Comparison of ENCODE assay signal across 26 cellular contexts in the genomic region with DNA sequence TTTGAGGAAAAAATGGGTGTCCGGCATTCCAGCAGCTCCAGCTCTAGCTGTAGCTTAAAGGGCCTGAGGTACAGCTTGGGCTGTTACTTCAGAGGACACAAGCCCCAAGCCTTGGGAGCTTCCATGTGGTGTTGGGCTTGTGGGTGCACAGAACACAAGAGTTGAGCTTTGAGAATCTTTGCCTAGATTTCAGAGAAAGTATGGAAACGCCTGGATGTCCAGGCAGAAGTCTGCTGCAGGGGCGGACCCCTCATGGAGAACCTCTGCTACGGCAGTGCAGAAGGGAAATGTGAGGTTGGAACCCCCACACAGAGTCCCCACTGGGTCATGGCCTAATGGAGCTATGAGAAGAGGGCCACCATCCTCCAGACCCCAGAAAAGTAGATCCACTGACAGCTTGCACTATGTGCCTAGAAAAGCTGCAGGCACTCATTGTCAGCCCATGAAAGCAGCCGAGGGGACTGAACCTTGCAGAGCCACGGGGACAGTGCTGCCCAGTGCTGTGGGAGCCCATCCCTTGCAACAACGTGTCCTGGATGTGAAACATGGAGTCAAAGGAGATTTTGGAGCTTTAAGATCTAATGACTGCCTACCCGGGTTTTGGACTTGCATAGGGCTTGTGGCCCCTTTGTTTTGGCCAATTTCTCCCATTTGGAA.
DNase-seq lines count a peak whose midpoint lies in the region; ATAC-seq, FAIRE-seq and TF ChIP-seq lines count a peak whose summit lies in the region.
"Had no signal": no experiment of that assay in that cellular context is flagged by ENCODE, and none has a peak within 500 bp of the region (broad histone marks: within the 10 kb centered on the region; RNA-seq: fewer than 3 reads in every experiment).

No MANE protein-coding gene starts in this region.

- CTCF ChIA-PET in K562 (lab: Yijun Ruan, JAX; ENCODE audit: low intra/inter-chr PET ratio), result no interaction called here

- DNase-seq in heart right ventricle (no peak), left ventricle myocardium inferior (no peak), K562 (ENCODE audit: extremely low read depth in 1 of 4, low spot score in 3 of 4) (no peak), trophoblast cell (no peak), NCI-H524 (lab: John Stamatoyannopoulos, UW) (no peak), esophagus muscularis mucosa (ENCODE audit: extremely low spot score) (no peak)
- DNase-seq in stimulated activated naive B cell treated with anti-CD40 and anti-IgM and Interleukin-4, amounts not matched to agents 10 μg/mL and 1 μg/mL and 100 μg/mL, for 72 hours, result no peak
- DNase-seq: 8988T; ACHN; AML-193; BE2C; CD4-positive, alpha-beta T cell; CD8-positive, alpha-beta memory T cell; DMS 273 treated with DMSO at 0.1 percent for 48 hours; DMS79; EL; GDM1; GM23248; H7; HCEC 1CT had no signal

- H2BK12ac ChIP-seq in trophoblast cell (ENCODE audit: low read length), result no peak overlapping the region

- no peak overlapping the region for H4K8ac ChIP-seq in trophoblast cell (ENCODE audit: low read depth, low read length)

- H3K27me3 ChIP-seq in heart right ventricle (no peaks in the 10 kb centered on the region), left ventricle myocardium inferior (ENCODE audit: low read depth) (no peaks in the 10 kb centered on the region), K562 (ENCODE audit: control insufficient read depth in 2 of 2, insufficient read depth in 2 of 2, low read length in 2 of 2) (no peaks in the 10 kb centered on the region), trophoblast cell (ENCODE audit: insufficient read depth, low read length) (no peaks in the 10 kb centered on the region), esophagus muscularis mucosa (no peaks in the 10 kb centered on the region)
- H3K27me3 ChIP-seq: BE2C; BLaER1 treated with 17β-estradiol and CSF1 and Interleukin-3, amounts not matched to agents 10 nM and 100 nM had no signal

- H2BK120ac ChIP-seq in trophoblast cell (ENCODE audit: insufficient read depth, low read length, poor library complexity), result no peak overlapping the region

- H3K9me1 ChIP-seq in K562 (ENCODE audit: control insufficient read depth, insufficient read depth, low read length), result no peaks in the 10 kb centered on the region

- in situ Hi-C loops in K562 (cut with MboI), result no loop called here

- no peak overlapping the region for H2AK5ac ChIP-seq in trophoblast cell (ENCODE audit: low read length)

- peaks cover 36 to 52% of the 10 kb centered on the region in 2 donors for H3K36me3 Mint-ChIP-seq in stimulated activated naive B cell treated with anti-CD40 and anti-IgM and Interleukin-4, amounts not matched to agents 10 μg/mL and 1 μg/mL and 100 μg/mL, for 72 hours

- H3K4me1 Mint-ChIP-seq in stimulated activated naive B cell treated with anti-CD40 and anti-IgM and Interleukin-4, amounts not matched to agents 10 μg/mL and 1 μg/mL and 100 μg/mL, for 72 hours, result peaks cover 4 to 6% of the 10 kb centered on the region in 2 donors

- no peak overlapping the region for H2AFZ ChIP-seq in K562 (ENCODE audit: low read depth, low read length)
- no peak overlapping the region for H2AFZ ChIP-seq in trophoblast cell (ENCODE audit: insufficient read depth, low read length, poor library complexity)
- H2AFZ ChIP-seq: GM23248 had no signal

- no peak overlapping the region for H4K12ac ChIP-seq in trophoblast cell (ENCODE audit: low read depth, low read length)

- H3K27ac ChIP-seq in heart right ventricle (no peak overlapping the region), left ventricle myocardium inferior (replicated peaks) (no peak overlapping the region), K562 (ENCODE audit: extremely low read depth, low read depth, low read length) (no peak overlapping the region), trophoblast cell (ENCODE audit: low read depth, low read length) (no peak overlapping the region), esophagus muscularis mucosa (replicated peaks in 1 of 4) (no peak overlapping the region)
- H3K27ac ChIP-seq: A549; BLaER1 treated with 17β-estradiol and CSF1 and Interleukin-3, amounts not matched to agents 10 nM and 100 nM; GM23248 had no signal

- H3K23ac ChIP-seq in trophoblast cell (ENCODE audit: low read length), result no peak overlapping the region

- TF ChIP-seq RAD21 in K562 (CRISPR knock-in tag; conservative IDR thresholded peaks at IDR 0.05 in 1 of 2, IDR thresholded peaks at IDR 0.05 in 1 of 2), result no peak

- H3K4me3 ChIP-seq in heart right ventricle, result no peak overlapping the region
- H3K4me3 ChIP-seq in left ventricle myocardium inferior, result no peak overlapping the region
- H3K4me3 ChIP-seq in K562, result no peak overlapping the region
- no peak overlapping the region for H3K4me3 ChIP-seq in trophoblast cell (ENCODE audit: low read depth, low read length)
- no peak overlapping the region for H3K4me3 ChIP-seq in esophagus muscularis mucosa
- H3K4me3 ChIP-seq: A549, GM12878, GM23248 had no signal

- intact Hi-C loops in heart right ventricle (cut with DNase I) (loop anchor here in 1 of 10 donors (5.0 kb wide), 1 partner anchor 53 kb away; no protein-coding TSS in a partner anchor), left ventricle myocardium inferior (cut with micrococcal nuclease) (no loop called here), K562 (cut with micrococcal nuclease) (no loop called here), esophagus muscularis mucosa (cut with DNase I) (no loop called here)

- H3K4ac ChIP-seq in trophoblast cell (ENCODE audit: low read depth, low read length), result peak overlapping the region; percentile 84

- H3K14ac ChIP-seq in trophoblast cell (ENCODE audit: low read length), result no peak overlapping the region

- H2BK5ac ChIP-seq in trophoblast cell (ENCODE audit: low read depth, low read length, poor library complexity), result no peak overlapping the region

- H3K9ac ChIP-seq in K562 (ENCODE audit: insufficient read depth in 1 of 2, low read depth in 2 of 2, low read length in 2 of 2) (no peak overlapping the region), trophoblast cell (ENCODE audit: low read length) (no peak overlapping the region)
- H3K9ac ChIP-seq: BLaER1 treated with 17β-estradiol and CSF1 and Interleukin-3, amounts not matched to agents 10 nM and 100 nM; GM23248 had no signal

- ATAC-seq in heart right ventricle, result peak in 5 of 8 donors; percentile 15 to 49 (median 35)
- no peak for ATAC-seq in K562
- no peak for ATAC-seq in stimulated activated naive B cell treated with anti-CD40 and anti-IgM and Interleukin-4, amounts not matched to agents 10 μg/mL and 1 μg/mL and 100 μg/mL, for 72 hours (replicated peaks)
- ATAC-seq: A549, GM12878 had no signal

- 63 to 71% methylated on average over 8 of the region's 8 CpGs for WGBS in heart right ventricle, 2 donors
- WGBS in K562 (ENCODE audit: insufficient coverage, low coverage, missing lambda C conversion rate), result 85% methylated on average over 7 of the region's 8 CpGs
- no CpG with 5 or more reads among the region's 8 CpGs for WGBS in trophoblast cell (ENCODE audit: extremely low coverage, insufficient coverage, insufficient read length)
- WGBS in esophagus muscularis mucosa, result 79% methylated on average over 7 of the region's 8 CpGs

- no peak for FAIRE-seq in K562 (lab: Jason Lieb, UNC)
- FAIRE-seq: A549, D721Med, GM12878, GM19239, H1 had no signal

- H3K27ac Mint-ChIP-seq in stimulated activated naive B cell treated with anti-CD40 and anti-IgM and Interleukin-4, amounts not matched to agents 10 μg/mL and 1 μg/mL and 100 μg/mL, for 72 hours, result no peak overlapping the region
- H3K27ac Mint-ChIP-seq: CD4-positive, alpha-beta T cell; CD8-positive, alpha-beta memory T cell had no signal

- H3K4me3 Mint-ChIP-seq in stimulated activated naive B cell treated with anti-CD40 and anti-IgM and Interleukin-4, amounts not matched to agents 10 μg/mL and 1 μg/mL and 100 μg/mL, for 72 hours, result no peak overlapping the region
- H3K4me3 Mint-ChIP-seq: CD4-positive, alpha-beta T cell; CD8-positive, alpha-beta memory T cell had no signal

- no peaks in the 10 kb centered on the region for H3K79me1 ChIP-seq in trophoblast cell (ENCODE audit: low read length)

- no peaks in the 10 kb centered on the region for H3K27me3 Mint-ChIP-seq in stimulated activated naive B cell treated with anti-CD40 and anti-IgM and Interleukin-4, amounts not matched to agents 10 μg/mL and 1 μg/mL and 100 μg/mL, for 72 hours
- H3K27me3 Mint-ChIP-seq: CD4-positive, alpha-beta T cell; CD8-positive, alpha-beta memory T cell had no signal

- no TSS peak for BruUV-seq in K562 (replicated peaks; lab: Mats Ljungman, UMichigan)

- no peak for TF ChIP-seq EP300 in K562 (IDR thresholded peaks at IDR 0.05; ENCODE audit: low read length)
- TF ChIP-seq EP300 in esophagus muscularis mucosa (IDR thresholded peaks at IDR 0.05), result no peak

- H3K4me1 ChIP-seq in heart right ventricle (peaks cover 10 to 73% (median 56%) of the 10 kb centered on the region in 9 donors), left ventricle myocardium inferior (peaks cover 74% of the 10 kb centered on the region), K562 (replicated peaks in 1 of 2; ENCODE audit: control insufficient read depth in 2 of 2, insufficient read depth in 2 of 2, low read length in 2 of 2) (no peaks in the 10 kb centered on the region), trophoblast cell (ENCODE audit: control insufficient read depth in 1 of 2, insufficient read depth in 2 of 2, low read length in 2 of 2) (peaks cover 0 to 3% of the 10 kb centered on the region in 2 experiments), esophagus muscularis mucosa (peaks cover 14 to 35% (median 19%) of the 10 kb centered on the region in 4 donors)
- H3K4me1 ChIP-seq: A549, BE2C had no signal

- H3K4me2 ChIP-seq in K562 (ENCODE audit: insufficient read depth, low read length) (no peak overlapping the region), trophoblast cell (ENCODE audit: low read length) (no peak overlapping the region)
- H3K4me2 ChIP-seq: A549; BLaER1 treated with 17β-estradiol and CSF1 and Interleukin-3, amounts not matched to agents 10 nM and 100 nM had no signal

- TF ChIP-seq CTCF in heart right ventricle (IDR thresholded peaks at IDR 0.05), result no peak
- no peak for TF ChIP-seq CTCF in left ventricle myocardium inferior (IDR thresholded peaks at IDR 0.05; ENCODE audit: borderline replicate concordance)
- no peak for TF ChIP-seq CTCF in K562 (IDR thresholded peaks at IDR 0.05 in 2 of 3, conservative IDR thresholded peaks at IDR 0.05 in 1 of 3; ENCODE audit: insufficient read depth in 2 of 3, low read depth in 1 of 3, low read length in 3 of 3)
- TF ChIP-seq CTCF in esophagus muscularis mucosa (IDR thresholded peaks at IDR 0.05), result no peak

- POLR2A ChIA-PET in K562 (lab: Yijun Ruan, JAX), result interaction anchor here (0.6 to 1.1 kb wide), 2 partner anchors 11 to 164 kb away, joined by 3 read pairs; no protein-coding TSS in a partner anchor

- peaks cover 94% of the 10 kb centered on the region for H3K79me2 ChIP-seq in K562 (ENCODE audit: control insufficient read depth, insufficient read depth, low read length)
- no peaks in the 10 kb centered on the region for H3K79me2 ChIP-seq in trophoblast cell (ENCODE audit: control insufficient read depth, insufficient read depth, low read length, poor library complexity)

- H3K36me3 ChIP-seq in heart right ventricle (peaks cover 0 to 13% (median 0%) of the 10 kb centered on the region in 9 donors), left ventricle myocardium inferior (no peaks in the 10 kb centered on the region), K562 (ENCODE audit: control insufficient read depth, insufficient read depth, low read length) (peaks cover 14% of the 10 kb centered on the region; the same call in 2 of the 3 replicates), trophoblast cell (ENCODE audit: control insufficient read depth in 1 of 2, insufficient read depth in 2 of 2, low read length in 2 of 2) (peaks cover 0 to 2% of the 10 kb centered on the region in 2 experiments), esophagus muscularis mucosa (no peaks in the 10 kb centered on the region)
- H3K36me3 ChIP-seq: BE2C had no signal

- H3K18ac ChIP-seq in trophoblast cell (ENCODE audit: low read length), result no peak overlapping the region

- TF ChIP-seq POLR2A in K562 (conservative IDR thresholded peaks at IDR 0.05) (no peak), esophagus muscularis mucosa (IDR thresholded peaks at IDR 0.05; ENCODE audit: low read depth) (no peak)

- H4K91ac ChIP-seq in trophoblast cell (ENCODE audit: low read depth, low read length), result no peak overlapping the region

- no peaks in the 10 kb centered on the region for H4K20me1 ChIP-seq in K562 (replicated peaks; ENCODE audit: control insufficient read depth, insufficient read depth, low read length)

- H3K9me3 ChIP-seq in heart right ventricle, result peaks cover 0 to 25% (median 11%) of the 10 kb centered on the region in 11 donors
- peaks cover 23% of the 10 kb centered on the region for H3K9me3 ChIP-seq in left ventricle myocardium inferior (replicated peaks)
- peaks cover 31% of the 10 kb centered on the region for H3K9me3 ChIP-seq in K562 (replicated peaks; ENCODE audit: control insufficient read depth, insufficient read depth, low read depth, low read length)
- H3K9me3 ChIP-seq in trophoblast cell (ENCODE audit: insufficient read depth, low read depth, low read length), result peaks cover 4% of the 10 kb centered on the region
- peaks cover 0 to 12% (median 6%) of the 10 kb centered on the region in 4 donors for H3K9me3 ChIP-seq in esophagus muscularis mucosa

- peaks cover 18 to 22% of the 10 kb centered on the region in 2 donors for H3K9me3 Mint-ChIP-seq in stimulated activated naive B cell treated with anti-CD40 and anti-IgM and Interleukin-4, amounts not matched to agents 10 μg/mL and 1 μg/mL and 100 μg/mL, for 72 hours

Comparison
In these comparisons a context has a peak if more than half of its experiments do, and no peak if none do; other contexts are left out.
1. ATAC-seq: peak in heart right ventricle (5 of 8); none in K562 (single experiment) and stimulated activated naive B cell treated with anti-CD40 and anti-IgM and Interleukin-4, amounts not matched to agents 10 μg/mL and 1 μg/mL and 100 μg/mL, for 72 hours (0 of 2).